ENCODE assay signal across 16 cellular contexts in genomic region chr6:157942351-157942750, GRCh38.
"Had no signal": no experiment of that assay in that cellular context is flagged by ENCODE, and none has a peak within 500 bp of the region (broad histone marks: within the 10 kb centered on the region; RNA-seq: fewer than 3 reads in every experiment).

No MANE protein-coding gene starts in this region.

- H3K36me3 ChIP-seq: uterus had no signal

- H3K9me3 ChIP-seq: esophagus squamous epithelium, SK-N-SH, tibial nerve, uterus had no signal

- H3K27ac Mint-ChIP-seq: activated B cell treated with CpG ODN at 0.5 μM for 24 hours; memory B cell; stimulated activated naive B cell treated with anti-CD40 and anti-IgM and Interleukin-4, amounts not matched to agents 10 μg/mL and 1 μg/mL and 100 μg/mL, for 72 hours had no signal

- H3K27me3 ChIP-seq: esophagus squamous epithelium, tibial nerve, uterus had no signal

- H3K4me3 ChIP-seq: esophagus squamous epithelium, tibial nerve, uterus had no signal

- H3K9me3 Mint-ChIP-seq: activated B cell treated with CpG ODN at 0.5 μM for 24 hours; memory B cell; neural crest cell; stimulated activated naive B cell treated with anti-CD40 and anti-IgM and Interleukin-4, amounts not matched to agents 10 μg/mL and 1 μg/mL and 100 μg/mL, for 72 hours had no signal

- H3K4me1 ChIP-seq: esophagus squamous epithelium, uterus had no signal

- DNase-seq: activated B cell treated with CpG ODN at 0.5 μM for 24 hours; activated CD4-positive, alpha-beta T cell treated with anti-CD3 and anti-CD28 coated beads for 48 hours; activated CD8-positive, alpha-beta memory T cell treated with anti-CD3 and anti-CD28 coated beads for 24 hours; activated CD8-positive, alpha-beta memory T cell treated with anti-CD3 and anti-CD28 coated beads, Interleukin-2, amount 50 U/mL, for 48 hours; activated gamma-delta T cell; activated T-cell treated with anti-CD3 and anti-CD28 coated beads, Interleukin-2, amount 50 U/mL, for 48 hours; effector CD8-positive, alpha-beta T cell; esophagus squamous epithelium; SK-N-SH; stimulated activated CD4-positive, alpha-beta T cell treated with anti-CD3 and anti-CD28 coated beads, Interleukin-4, amount 100 ng/mL, for 24 hours; stimulated activated naive B cell treated with anti-CD40 and anti-IgM and Interleukin-4, amounts not matched to agents 10 μg/mL and 1 μg/mL and 100 μg/mL, for 72 hours; uterus had no signal

- H3K27me3 Mint-ChIP-seq: activated B cell treated with CpG ODN at 0.5 μM for 24 hours; memory B cell; stimulated activated naive B cell treated with anti-CD40 and anti-IgM and Interleukin-4, amounts not matched to agents 10 μg/mL and 1 μg/mL and 100 μg/mL, for 72 hours had no signal

- ATAC-seq: sciatic nerve; stimulated activated naive B cell treated with anti-CD40 and anti-IgM and Interleukin-4, amounts not matched to agents 10 μg/mL and 1 μg/mL and 100 μg/mL, for 72 hours had no signal

- H3K27ac ChIP-seq: esophagus squamous epithelium, tibial nerve, uterus had no signal

- H3K4me1 Mint-ChIP-seq: neural crest cell had no signal

- H3K9ac ChIP-seq: SK-N-SH had no signal

- H3K4me2 ChIP-seq: SK-N-SH had no signal

- H3K4me3 Mint-ChIP-seq: activated B cell treated with CpG ODN at 0.5 μM for 24 hours; memory B cell; neural crest cell; stimulated activated naive B cell treated with anti-CD40 and anti-IgM and Interleukin-4, amounts not matched to agents 10 μg/mL and 1 μg/mL and 100 μg/mL, for 72 hours had no signal
